ENCODE assay signal across 31 cellular contexts in the genomic region with DNA sequence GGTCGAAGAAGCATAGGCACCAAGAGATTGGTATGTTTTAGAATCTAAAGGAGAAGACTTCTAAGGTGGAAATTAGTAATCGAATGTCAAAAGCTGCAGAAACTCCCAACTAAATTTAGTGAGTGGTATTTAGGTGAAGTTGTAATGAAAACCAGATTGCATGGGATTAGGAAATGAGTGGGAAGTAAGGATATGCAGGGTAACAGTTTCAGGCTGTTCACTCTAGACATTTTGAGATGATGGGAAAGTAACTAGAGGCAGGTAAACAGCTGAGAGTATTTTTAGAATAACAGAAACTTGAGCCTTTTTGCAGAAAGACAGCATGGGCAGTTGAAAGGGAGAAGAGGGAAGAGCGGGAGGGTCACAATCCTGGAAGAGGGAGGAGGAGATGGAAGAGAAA. TPM values are rescaled to one million over a fixed set of nuclear protein-coding genes. Genes with fewer than 3 reads are reported as not detected.
DNase-seq lines count a peak whose midpoint lies in the region; ATAC-seq and TF ChIP-seq lines count a peak whose summit lies in the region.
"Had no signal": no experiment of that assay in that cellular context is flagged by ENCODE, and none has a peak within 500 bp of the region (broad histone marks: within the 10 kb centered on the region; RNA-seq: fewer than 3 reads in every experiment).

No MANE protein-coding gene starts in this region.

- POLR2A ChIA-PET in WTC11 (lab: Charles Lee): interaction anchor here (1.2 kb wide), 1 partner anchor 10 kb away, joined by 3 read pairs; no protein-coding TSS in a partner anchor

- H3K9me3 Mint-ChIP-seq in WTC11: no peaks in the 10 kb centered on the region
- H3K9me3 Mint-ChIP-seq: activated naive CD8-positive, alpha-beta T cell treated with anti-CD3 and anti-CD28 coated beads, Interleukin-2, amount 10 ng/mL, durations not matched to agents 7 days and 5 days; activated T-cell treated with anti-CD3 and anti-CD28 coated beads, Interleukin-2, amount 50 U/mL, for 24 hours; CD8-positive, alpha-beta memory T cell; dendritic cell treated with granulocyte-macrophage colony-stimulating factor and Interleukin-4, amounts not matched to agents 40 ng/mL and 50 ng/mL, for 4 days; nephron progenitor cell had no signal

- H3K36me3 ChIP-seq in left ventricle myocardium inferior (peaks cover 14% of the 10 kb centered on the region), right atrium auricular region (peaks cover 19% of the 10 kb centered on the region), uterus (no peaks in the 10 kb centered on the region)
- H3K36me3 ChIP-seq: BE2C, HAP-1 had no signal

- no peak for TF ChIP-seq CTCF in left ventricle myocardium inferior (IDR thresholded peaks at IDR 0.05; ENCODE audit: borderline replicate concordance)
- TF ChIP-seq CTCF in WTC11 (IDR thresholded peaks at IDR 0.05): no peak
- TF ChIP-seq CTCF in right atrium auricular region (IDR thresholded peaks at IDR 0.05): no peak
- no peak for TF ChIP-seq CTCF in uterus (IDR thresholded peaks at IDR 0.05)
- TF ChIP-seq CTCF in GM20000 (IDR thresholded peaks at IDR 0.05; ENCODE audit: extremely low read depth, missing control alignments): no peak

- no peak for ATAC-seq in Right ventricle myocardium superior (ENCODE audit: poor library complexity)
- no peak for ATAC-seq in WTC11
- ATAC-seq in GM18873 (IDR thresholded peaks at IDR 0.05; ENCODE audit: low FRiP score, unreplicated experiment): no peak

- H3K4me3 ChIP-seq in left ventricle myocardium inferior (no peak overlapping the region), right atrium auricular region (no peak overlapping the region), uterus (no peak overlapping the region)
- H3K4me3 ChIP-seq: HAP-1, smooth muscle cell, testis had no signal

- H3K4me3 Mint-ChIP-seq in WTC11: no peak overlapping the region
- H3K4me3 Mint-ChIP-seq: activated naive CD8-positive, alpha-beta T cell treated with anti-CD3 and anti-CD28 coated beads, Interleukin-2, amount 10 ng/mL, durations not matched to agents 7 days and 5 days; activated T-cell treated with anti-CD3 and anti-CD28 coated beads, Interleukin-2, amount 50 U/mL, for 24 hours; CD8-positive, alpha-beta memory T cell; dendritic cell treated with granulocyte-macrophage colony-stimulating factor and Interleukin-4, amounts not matched to agents 40 ng/mL and 50 ng/mL, for 4 days; nephron progenitor cell had no signal

- H3K36me3 Mint-ChIP-seq in WTC11: peaks cover 2% of the 10 kb centered on the region
- H3K36me3 Mint-ChIP-seq: CD8-positive, alpha-beta memory T cell had no signal

- intact Hi-C loops in left ventricle myocardium inferior (cut with micrococcal nuclease): loop anchor here (10.0 kb wide), 1 partner anchor 256 kb away; no protein-coding TSS in a partner anchor
- intact Hi-C loops in Right ventricle myocardium superior (cut with DNase I): loop anchor here (10.0 kb wide), 1 partner anchor 154 kb away; no protein-coding TSS in a partner anchor
- intact Hi-C loops in uterus (cut with DNase I; ENCODE audit: low total_unique reads): no loop called here

- no peaks in the 10 kb centered on the region for H3K27me3 Mint-ChIP-seq in WTC11 (ENCODE audit: low read depth)
- H3K27me3 Mint-ChIP-seq: activated naive CD8-positive, alpha-beta T cell treated with anti-CD3 and anti-CD28 coated beads, Interleukin-2, amount 10 ng/mL, durations not matched to agents 7 days and 5 days; activated T-cell treated with anti-CD3 and anti-CD28 coated beads, Interleukin-2, amount 50 U/mL, for 24 hours; dendritic cell treated with granulocyte-macrophage colony-stimulating factor and Interleukin-4, amounts not matched to agents 40 ng/mL and 50 ng/mL, for 4 days had no signal

- H3K9me3 ChIP-seq in left ventricle myocardium inferior (replicated peaks) (no peaks in the 10 kb centered on the region), right atrium auricular region (no peaks in the 10 kb centered on the region), uterus (no peaks in the 10 kb centered on the region)
- H3K9me3 ChIP-seq: BE2C, HAP-1, testis had no signal

- H3K4me1 Mint-ChIP-seq in WTC11: peaks cover 52% of the 10 kb centered on the region

- no peaks in the 10 kb centered on the region for H3K27me3 ChIP-seq in left ventricle myocardium inferior (ENCODE audit: low read depth)
- no peaks in the 10 kb centered on the region for H3K27me3 ChIP-seq in right atrium auricular region
- no peaks in the 10 kb centered on the region for H3K27me3 ChIP-seq in uterus
- H3K27me3 ChIP-seq: testis had no signal

- no peak overlapping the region for H3K27ac Mint-ChIP-seq in WTC11
- H3K27ac Mint-ChIP-seq: activated naive CD8-positive, alpha-beta T cell treated with anti-CD3 and anti-CD28 coated beads, Interleukin-2, amount 10 ng/mL, durations not matched to agents 7 days and 5 days; activated T-cell treated with anti-CD3 and anti-CD28 coated beads, Interleukin-2, amount 50 U/mL, for 24 hours; CD8-positive, alpha-beta memory T cell; dendritic cell treated with granulocyte-macrophage colony-stimulating factor and Interleukin-4, amounts not matched to agents 40 ng/mL and 50 ng/mL, for 4 days; nephron progenitor cell had no signal

- DNase-seq in left ventricle myocardium inferior: no peak
- no peak for DNase-seq in Right ventricle myocardium superior
- no peak for DNase-seq in WTC11 (ENCODE audit: low spot score)
- DNase-seq in right atrium auricular region (ENCODE audit: low spot score): no peak
- DNase-seq in uterus: no peak
- DNase-seq in HUDEP-2 (lab: John Stamatoyannopoulos, UW; ENCODE audit: unreplicated experiment in 76 of 76): no peak
- no peak for DNase-seq in GM20000 (ENCODE audit: low spot score)
- DNase-seq: activated CD4-positive, alpha-beta T cell treated with anti-CD3 and anti-CD28 coated beads, Interleukin-2, amount 50 U/mL, for 1 hour; activated CD4-positive, CD25-positive, alpha-beta regulatory T cell; activated gamma-delta T cell; activated naive CD8-positive, alpha-beta T cell treated with anti-CD3 and anti-CD28 coated beads, Interleukin-2, amount 10 ng/mL, durations not matched to agents 7 days and 5 days; activated T-cell treated with anti-CD3 and anti-CD28 coated beads, Interleukin-2, amount 50 U/mL, for 24 hours; BE2C; CD8-positive, alpha-beta memory T cell; central memory CD4-positive, alpha-beta T cell; erythroblast; hippocampal formation; mammary epithelial cell; MV-4-11; NCI-H1436; NCI-H2081; NCI-H526 treated with DMSO at 0.1 percent for 48 hours; nephron progenitor cell; stimulated activated naive CD4-positive, alpha-beta T cell; T-helper 1 cell; testis had no signal

- no peak for TF ChIP-seq POLR2A in uterus (IDR thresholded peaks at IDR 0.05)

- CTCF ChIA-PET in WTC11 (lab: Charles Lee): interaction anchor here (1.3 to 1.6 kb wide), 2 partner anchors 9 to 10 kb away, joined by 3 to 6 read pairs; no protein-coding TSS in a partner anchor

- peaks cover 41% of the 10 kb centered on the region for H3K4me1 ChIP-seq in left ventricle myocardium inferior
- peaks cover 0 to 10% of the 10 kb centered on the region in 2 donors for H3K4me1 ChIP-seq in right atrium auricular region
- no peaks in the 10 kb centered on the region for H3K4me1 ChIP-seq in uterus
- H3K4me1 ChIP-seq: BE2C, HAP-1 had no signal

- H3K27ac ChIP-seq in left ventricle myocardium inferior (replicated peaks): peak overlapping the region; percentile 36
- peak overlapping the region; percentile 4 to 13 for H3K27ac ChIP-seq in right atrium auricular region
- H3K27ac ChIP-seq in uterus: peak overlapping the region; percentile 15 to 36
- H3K27ac ChIP-seq: HL-60, testis had no signal

TF ChIP-seq in WTC11, 78 proteins besides CTCF, POLR2A, EP300 and RAD21 (continues in another document):
- TF ChIP-seq OVOL2 (CRISPR knock-in tag; IDR thresholded peaks at IDR 0.05; ENCODE audit: borderline replicate concordance) (no peak), CREB1 (CRISPR knock-in tag; IDR thresholded peaks at IDR 0.05) (no peak), RORB (CRISPR knock-in tag; IDR thresholded peaks at IDR 0.05) (0 out of 2 replicates have a peak, but pooled peaks have one; percentile 65), SOX15 (CRISPR knock-in tag; IDR thresholded peaks at IDR 0.05) (no peak), ZNF138 (CRISPR knock-in tag; conservative IDR thresholded peaks at IDR 0.05) (no peak)
- TF ChIP-seq, protein P1, sequence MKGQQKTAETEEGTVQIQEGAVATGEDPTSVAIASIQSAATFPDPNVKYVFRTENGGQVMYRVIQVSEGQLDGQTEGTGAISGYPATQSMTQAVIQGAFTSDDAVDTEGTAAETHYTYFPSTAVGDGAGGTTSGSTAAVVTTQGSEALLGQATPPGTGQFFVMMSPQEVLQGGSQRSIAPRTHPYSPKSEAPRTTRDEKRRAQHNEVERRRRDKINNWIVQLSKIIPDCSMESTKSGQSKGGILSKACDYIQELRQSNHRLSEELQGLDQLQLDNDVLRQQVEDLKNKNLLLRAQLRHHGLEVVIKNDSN (CRISPR knock-in tag; IDR thresholded peaks at IDR 0.05): no peak
- TF ChIP-seq, protein P2, sequence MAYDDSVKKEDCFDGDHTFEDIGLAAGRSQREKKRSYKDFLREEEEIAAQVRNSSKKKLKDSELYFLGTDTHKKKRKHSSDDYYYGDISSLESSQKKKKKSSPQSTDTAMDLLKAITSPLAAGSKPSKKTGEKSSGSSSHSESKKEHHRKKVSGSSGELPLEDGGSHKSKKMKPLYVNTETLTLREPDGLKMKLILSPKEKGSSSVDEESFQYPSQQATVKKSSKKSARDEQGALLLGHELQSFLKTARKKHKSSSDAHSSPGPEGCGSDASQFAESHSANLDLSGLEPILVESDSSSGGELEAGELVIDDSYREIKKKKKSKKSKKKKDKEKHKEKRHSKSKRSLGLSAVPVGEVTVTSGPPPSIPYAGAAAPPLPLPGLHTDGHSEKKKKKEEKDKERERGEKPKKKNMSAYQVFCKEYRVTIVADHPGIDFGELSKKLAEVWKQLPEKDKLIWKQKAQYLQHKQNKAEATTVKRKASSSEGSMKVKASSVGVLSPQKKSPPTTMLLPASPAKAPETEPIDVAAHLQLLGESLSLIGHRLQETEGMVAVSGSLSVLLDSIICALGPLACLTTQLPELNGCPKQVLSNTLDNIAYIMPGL (CRISPR knock-in tag; IDR thresholded peaks at IDR 0.05): no peak
- TF ChIP-seq, protein P3, sequence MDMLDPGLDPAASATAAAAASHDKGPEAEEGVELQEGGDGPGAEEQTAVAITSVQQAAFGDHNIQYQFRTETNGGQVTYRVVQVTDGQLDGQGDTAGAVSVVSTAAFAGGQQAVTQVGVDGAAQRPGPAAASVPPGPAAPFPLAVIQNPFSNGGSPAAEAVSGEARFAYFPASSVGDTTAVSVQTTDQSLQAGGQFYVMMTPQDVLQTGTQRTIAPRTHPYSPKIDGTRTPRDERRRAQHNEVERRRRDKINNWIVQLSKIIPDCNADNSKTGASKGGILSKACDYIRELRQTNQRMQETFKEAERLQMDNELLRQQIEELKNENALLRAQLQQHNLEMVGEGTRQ (CRISPR knock-in tag; IDR thresholded peaks at IDR 0.05): no peak

RNA-seq across cellular contexts. Expression of a gene that starts 12.7 kb away (rescaled TPM):
- total RNA-seq in left ventricle myocardium inferior (39.7 TPM), Right ventricle myocardium superior (37.3 TPM), WTC11 (2021) (83.5 to 107 TPM (median 88.8 TPM) in 3 replicates), right atrium auricular region (100 to 1,000 TPM in 1 of 2 donors, 10 to 100 TPM in 1; 50.0 to 118 TPM), uterus (100 to 1,000 TPM in 3 of 4 donors, 10 to 100 TPM in 1; 34.8 to 198 (median 170) TPM)
